ENCODE assay signal across 24 cellular contexts in genomic region chr1:117815105-117815812, GRCh38.
DNase-seq lines count a peak whose midpoint lies in the region; ATAC-seq and TF ChIP-seq lines count a peak whose summit lies in the region.
"Had no signal": no experiment of that assay in that cellular context is flagged by ENCODE, and none has a peak within 500 bp of the region (broad histone marks: within the 10 kb centered on the region; RNA-seq: fewer than 3 reads in every experiment).

No MANE protein-coding gene starts in this region.

- peaks cover 9% of the 10 kb centered on the region; the same call in 1 of the 2 replicates for H3K9me3 ChIP-seq in MG63
- no peaks in the 10 kb centered on the region for H3K9me3 ChIP-seq in A673 (ENCODE audit: low read depth, low read length, poor library complexity, severe bottlenecking)
- H3K9me3 ChIP-seq: body of pancreas, upper lobe of right lung had no signal

- no peak for ATAC-seq in stimulated activated effector memory CD8-positive, alpha-beta T cell treated with anti-CD3 and anti-CD28 coated beads, Interleukin-12 subunit alpha, Interleukin-12 subunit beta, amount 100 ng/mL, for 72 hours
- ATAC-seq: body of pancreas, natural killer cell, Right ventricle myocardium inferior, upper lobe of right lung had no signal

- H3K36me3 ChIP-seq in MG63 = no peaks in the 10 kb centered on the region
- H3K36me3 ChIP-seq in A673 (ENCODE audit: insufficient read depth, low read length, poor library complexity, severe bottlenecking) = no peaks in the 10 kb centered on the region
- H3K36me3 ChIP-seq: upper lobe of right lung had no signal

- no peak overlapping the region for H3K4me3 Mint-ChIP-seq in nephron
- H3K4me3 Mint-ChIP-seq in stimulated activated effector memory CD8-positive, alpha-beta T cell treated with anti-CD3 and anti-CD28 coated beads, Interleukin-12 subunit alpha, Interleukin-12 subunit beta, amount 100 ng/mL, for 72 hours = no peak overlapping the region
- H3K4me3 Mint-ChIP-seq: activated B cell treated with CpG ODN at 0.5 μM for 24 hours; CD8-positive, alpha-beta memory T cell; natural killer cell; T-helper 1 cell treated with Interleukin-12 subunit alpha and Interleukin-12 subunit beta and Interleukin-4 antibody, amounts not matched to agents 30 μg/mL and 1 μg/mL, for 36 hours had no signal

- H3K27ac ChIP-seq in dorsolateral prefrontal cortex = peak overlapping the region in 46 of 59 donors; percentile 2 to 78 (median 48)
- H3K27ac ChIP-seq in A673 (ENCODE audit: low read depth, low read length, poor library complexity, severe bottlenecking) = no peak overlapping the region
- H3K27ac ChIP-seq: body of pancreas, KMS-11, upper lobe of right lung had no signal

- H3K27me3 Mint-ChIP-seq in nephron (ENCODE audit: low read depth) = no peaks in the 10 kb centered on the region

- CTCF ChIA-PET in A673 (lab: Charles Lee) = no interaction called here

- intact Hi-C loops in dorsolateral prefrontal cortex (cut with DNase I) = no loop called here
- intact Hi-C loops in A673 (cut with micrococcal nuclease; ENCODE audit: unreplicated experiment) = no loop called here

- H3K27ac Mint-ChIP-seq in nephron = peak overlapping the region; percentile 72 to 89 (median 86)
- no peak overlapping the region for H3K27ac Mint-ChIP-seq in stimulated activated effector memory CD8-positive, alpha-beta T cell treated with anti-CD3 and anti-CD28 coated beads, Interleukin-12 subunit alpha, Interleukin-12 subunit beta, amount 100 ng/mL, for 72 hours
- H3K27ac Mint-ChIP-seq: activated B cell treated with CpG ODN at 0.5 μM for 24 hours; CD8-positive, alpha-beta memory T cell; natural killer cell; T-helper 1 cell treated with Interleukin-12 subunit alpha and Interleukin-12 subunit beta and Interleukin-4 antibody, amounts not matched to agents 30 μg/mL and 1 μg/mL, for 36 hours had no signal

- H3K4me3 ChIP-seq in MG63 (no peak overlapping the region), dorsolateral prefrontal cortex (no peak overlapping the region), A673 (ENCODE audit: low read depth, low read length, poor library complexity, severe bottlenecking) (no peak overlapping the region)
- H3K4me3 ChIP-seq: body of pancreas, GM12878, lung, upper lobe of right lung had no signal

- peaks cover 2% of the 10 kb centered on the region for H3K9me3 Mint-ChIP-seq in nephron
- no peaks in the 10 kb centered on the region for H3K9me3 Mint-ChIP-seq in stimulated activated effector memory CD8-positive, alpha-beta T cell treated with anti-CD3 and anti-CD28 coated beads, Interleukin-12 subunit alpha, Interleukin-12 subunit beta, amount 100 ng/mL, for 72 hours
- H3K9me3 Mint-ChIP-seq: activated B cell treated with CpG ODN at 0.5 μM for 24 hours; natural killer cell; T-helper 1 cell treated with Interleukin-12 subunit alpha and Interleukin-12 subunit beta and Interleukin-4 antibody, amounts not matched to agents 30 μg/mL and 1 μg/mL, for 36 hours had no signal

- H3K27me3 ChIP-seq in MG63 = no peaks in the 10 kb centered on the region
- H3K27me3 ChIP-seq in dorsolateral prefrontal cortex = no peaks in the 10 kb centered on the region
- no peaks in the 10 kb centered on the region for H3K27me3 ChIP-seq in A673 (replicated peaks; ENCODE audit: insufficient read depth, low read depth, low read length, poor library complexity)
- H3K27me3 ChIP-seq: body of pancreas, upper lobe of right lung had no signal

- no peaks in the 10 kb centered on the region for H3K4me1 ChIP-seq in A673 (ENCODE audit: insufficient read depth, low read length, poor library complexity, severe bottlenecking)
- H3K4me1 ChIP-seq: upper lobe of right lung had no signal

- no TSS peak for BruUV-seq in A673 (replicated peaks; lab: Mats Ljungman, UMichigan)

- DNase-seq in A172 (ENCODE audit: low spot score) = peak; percentile 69
- peak; percentile 66 for DNase-seq in MG63
- peak in 1 of 10 donors; percentile 17 for DNase-seq in dorsolateral prefrontal cortex
- no peak for DNase-seq in COLO829 (ENCODE audit: low spot score)
- DNase-seq in stimulated activated effector memory CD8-positive, alpha-beta T cell treated with anti-CD3 and anti-CD28 coated beads, Interleukin-12 subunit alpha, Interleukin-12 subunit beta, amount 100 ng/mL, for 72 hours (ENCODE audit: low spot score in 2 of 2) = no peak
- DNase-seq in NCI-H1417 (lab: John Stamatoyannopoulos, UW) = no peak
- no peak for DNase-seq in A673 (ENCODE audit: low spot score)
- DNase-seq: activated B cell treated with CpG ODN at 0.5 μM for 24 hours; activated gamma-delta T cell; CD8-positive, alpha-beta memory T cell; effector CD4-positive, alpha-beta T cell; natural killer cell; NCI-H1417 treated with DMSO at 0.1 percent for 48 hours; NCI-H2227 treated with DMSO at 0.1 percent for 48 hours; NK-92 treated with Interleukin-12 subunit alpha and Interleukin-12 subunit beta, amount 100 ng/mL, for 24 hours; retina; upper lobe of right lung had no signal

- H3K36me3 Mint-ChIP-seq in nephron (ENCODE audit: low read depth) = no peaks in the 10 kb centered on the region
- no peaks in the 10 kb centered on the region for H3K36me3 Mint-ChIP-seq in stimulated activated effector memory CD8-positive, alpha-beta T cell treated with anti-CD3 and anti-CD28 coated beads, Interleukin-12 subunit alpha, Interleukin-12 subunit beta, amount 100 ng/mL, for 72 hours
- H3K36me3 Mint-ChIP-seq: CD8-positive, alpha-beta memory T cell; natural killer cell had no signal

- POLR2A ChIA-PET in A673 (lab: Charles Lee; ENCODE audit: low non-redundant PET) = no interaction called here

- TF ChIP-seq CTCF in dorsolateral prefrontal cortex (IDR thresholded peaks at IDR 0.05 in 54 of 56, conservative IDR thresholded peaks at IDR 0.05 in 2 of 56; ENCODE audit: low read depth in 1 of 56, partially characterized antibody in 56 of 56) = no peak
- no peak for TF ChIP-seq CTCF in nephron (IDR thresholded peaks at IDR 0.05; ENCODE audit: unreplicated experiment in 3 of 3)
- no peak for TF ChIP-seq CTCF in A673 (conservative IDR thresholded peaks at IDR 0.05; ENCODE audit: low read depth, low read length)

- peaks cover 46% of the 10 kb centered on the region for H3K4me1 Mint-ChIP-seq in nephron
- H3K4me1 Mint-ChIP-seq in stimulated activated effector memory CD8-positive, alpha-beta T cell treated with anti-CD3 and anti-CD28 coated beads, Interleukin-12 subunit alpha, Interleukin-12 subunit beta, amount 100 ng/mL, for 72 hours = no peaks in the 10 kb centered on the region
- H3K4me1 Mint-ChIP-seq: activated B cell treated with CpG ODN at 0.5 μM for 24 hours; CD8-positive, alpha-beta memory T cell; natural killer cell had no signal

Comparison
In these comparisons a context has a peak if more than half of its experiments do, and no peak if none do; other contexts are left out.
1. DNase-seq: peak in A172 (single experiment) and MG63 (single experiment); none in COLO829 (single experiment), stimulated activated effector memory CD8-positive, alpha-beta T cell treated with anti-CD3 and anti-CD28 coated beads, Interleukin-12 subunit alpha, Interleukin-12 subunit beta, amount 100 ng/mL, for 72 hours (0 of 2), NCI-H1417 (0 of 3) and A673 (single experiment).